ENCODE assay signal across 11 cellular contexts in genomic region chr13:46804391-46804815, GRCh38. TPM values are rescaled to one million over a fixed set of nuclear protein-coding genes. Genes with fewer than 3 reads are reported as not detected.
A peak's percentile ranks its signal among the peaks of the same experiment; 100 is the strongest.
DNase-seq lines count a peak whose midpoint lies in the region; FAIRE-seq and TF ChIP-seq lines count a peak whose summit lies in the region.
"Had no signal": no experiment of that assay in that cellular context is flagged by ENCODE, and none has a peak within 500 bp of the region (broad histone marks: within the 10 kb centered on the region; RNA-seq: fewer than 3 reads in every experiment).

No MANE protein-coding gene starts in this region.

- 17% methylated on average over 2 of the region's 3 CpGs for WGBS in mesenchymal stem cell

- no peak overlapping the region for H2AFZ ChIP-seq in mesenchymal stem cell (ENCODE audit: low read depth, low read length)
- H2AFZ ChIP-seq: hepatocyte had no signal

- no peak overlapping the region for H2BK15ac ChIP-seq in mesenchymal stem cell (ENCODE audit: low read depth, poor library complexity, severe bottlenecking)

- H3K4me2 ChIP-seq in mesenchymal stem cell (ENCODE audit: low read length, poor library complexity, severe bottlenecking) = no peak overlapping the region
- H3K4me2 ChIP-seq: hepatocyte had no signal

- H3K14ac ChIP-seq in mesenchymal stem cell (ENCODE audit: low read length in 2 of 2) = no peak overlapping the region

- peak overlapping the region; percentile 82 for H2BK5ac ChIP-seq in mesenchymal stem cell (ENCODE audit: low read depth, low read length, poor library complexity, severe bottlenecking)

- H3K9ac ChIP-seq in mesenchymal stem cell (ENCODE audit: low read length) = no peak overlapping the region
- H3K9ac ChIP-seq in colonic mucosa (ENCODE audit: low read depth in 2 of 2, low read length in 2 of 2) = no peak overlapping the region

- FAIRE-seq in frontal cortex (lab: Jason Lieb, UNC) = no peak
- FAIRE-seq: TTC549 had no signal

- no peak overlapping the region for H4K91ac ChIP-seq in mesenchymal stem cell (ENCODE audit: low read length)

- TF ChIP-seq CTCF in BJ (IDR thresholded peaks at IDR 0.05; ENCODE audit: insufficient read depth, low read depth, low read length) (no peak), brain microvascular endothelial cell (IDR thresholded peaks at IDR 0.05; ENCODE audit: low read depth, low read length, missing control alignments) (peak; percentile 17), GM13977 (IDR thresholded peaks at IDR 0.05; ENCODE audit: extremely low read depth, insufficient read depth, missing control alignments) (no peak), colonic mucosa (IDR thresholded peaks at IDR 0.05) (no peak)

- H3K27ac ChIP-seq in brain microvascular endothelial cell (peak overlapping the region; percentile 82), mesenchymal stem cell (ENCODE audit: low read length, poor library complexity, severe bottlenecking) (peak overlapping the region; percentile 95), colonic mucosa (no peak overlapping the region)
- H3K27ac ChIP-seq: hepatocyte had no signal

- TF ChIP-seq EP300 in Ishikawa (IDR thresholded peaks at IDR 0.05; ENCODE audit: borderline replicate concordance) = no peak

- intact Hi-C loops in colonic mucosa (cut with DNase I) = no loop called here

- no peak for TF ChIP-seq RAD21 in Ishikawa (IDR thresholded peaks at IDR 0.05; ENCODE audit: low read depth)

- H2BK12ac ChIP-seq in mesenchymal stem cell (ENCODE audit: low read length in 2 of 2) = no peak overlapping the region

- no peak overlapping the region for H4K8ac ChIP-seq in mesenchymal stem cell (ENCODE audit: low read length)

- CTCF ChIA-PET in BJ (lab: Yijun Ruan, JAX) = no interaction called here

- no peaks in the 10 kb centered on the region for H3K27me3 ChIP-seq in BJ (ENCODE audit: control insufficient read depth, insufficient read depth, low read length)
- no peaks in the 10 kb centered on the region for H3K27me3 ChIP-seq in brain microvascular endothelial cell (replicated peaks)
- H3K27me3 ChIP-seq in mesenchymal stem cell (ENCODE audit: control insufficient read depth in 1 of 2, insufficient read depth in 1 of 2, low read length in 2 of 2) = no peaks in the 10 kb centered on the region
- no peaks in the 10 kb centered on the region for H3K27me3 ChIP-seq in colonic mucosa
- H3K27me3 ChIP-seq: hepatocyte had no signal

- H3K4me3 ChIP-seq in BJ (ENCODE audit: low read depth, low read length) (no peak overlapping the region), brain microvascular endothelial cell (ENCODE audit: low read depth, low read length) (no peak overlapping the region), mesenchymal stem cell (ENCODE audit: insufficient read depth in 1 of 2, low read depth in 1 of 2, low read length in 2 of 2) (no peak overlapping the region), colonic mucosa (no peak overlapping the region)
- H3K4me3 ChIP-seq: hepatocyte had no signal

- H3K79me1 ChIP-seq in mesenchymal stem cell (replicated peaks; ENCODE audit: low read length, poor library complexity, severe bottlenecking) = no peaks in the 10 kb centered on the region

- H3K36me3 ChIP-seq in BJ (ENCODE audit: control insufficient read depth, insufficient read depth, low read length) (no peaks in the 10 kb centered on the region), brain microvascular endothelial cell (replicated peaks) (no peaks in the 10 kb centered on the region), mesenchymal stem cell (ENCODE audit: control insufficient read depth in 1 of 2, insufficient read depth in 2 of 2, low read depth in 1 of 2, low read length in 2 of 2) (no peaks in the 10 kb centered on the region), colonic mucosa (no peaks in the 10 kb centered on the region)

- H3K4me1 ChIP-seq in mesenchymal stem cell (ENCODE audit: control insufficient read depth, insufficient read depth, low read depth, low read length) (no peaks in the 10 kb centered on the region), colonic mucosa (no peaks in the 10 kb centered on the region)

- H3K18ac ChIP-seq in mesenchymal stem cell (ENCODE audit: low read depth in 1 of 2, low read length in 2 of 2) = peak overlapping the region in 1 of 2 experiments; percentile 16

- in situ Hi-C loops in brain microvascular endothelial cell (cut with HindIII; ENCODE audit: low pct_ligation_motif_present, low sequenced_read_pairs) = no loop called here
- in situ Hi-C loops in GM13977 (cut with MboI; ENCODE audit: low pct_unique_long_range_greater_than_20kb, low sequenced_read_pairs, unreplicated experiment) = no loop called here

- no peak overlapping the region for H3K4ac ChIP-seq in mesenchymal stem cell (ENCODE audit: low read depth in 1 of 2, low read length in 2 of 2)

- H2BK120ac ChIP-seq in mesenchymal stem cell (ENCODE audit: low read depth, low read length) = no peak overlapping the region

- H3K9me3 ChIP-seq in mesenchymal stem cell (ENCODE audit: control insufficient read depth, low read length) (no peaks in the 10 kb centered on the region), colonic mucosa (no peaks in the 10 kb centered on the region)

- DNase-seq in BJ (ENCODE audit: low read depth) = peak; percentile 71
- DNase-seq in brain microvascular endothelial cell = peak; percentile 95
- DNase-seq in mesenchymal stem cell = peak; percentile 78
- DNase-seq in frontal cortex (ENCODE audit: low spot score in 2 of 2) = no peak
- no peak for DNase-seq in GM19238 (ENCODE audit: insufficient read length, low spot score)
- DNase-seq in GM13977 (ENCODE audit: low spot score) = no peak
- no peak for DNase-seq in colonic mucosa
- DNase-seq: NCI-H1694 had no signal

- no peak overlapping the region for H2AK5ac ChIP-seq in mesenchymal stem cell (ENCODE audit: low read length, severe bottlenecking)

- POLR2A ChIA-PET in BJ (lab: Charles Lee) = no interaction called here

- H3K23ac ChIP-seq in mesenchymal stem cell (ENCODE audit: low read length in 2 of 2) = no peak overlapping the region

TF ChIP-seq in Ishikawa, 13 proteins besides CTCF, POLR2A, EP300 and RAD21:
- TF ChIP-seq NFIC (IDR thresholded peaks at IDR 0.05) (peak; percentile 38; the same call in 1 of the 2 replicates), YY1 (IDR thresholded peaks at IDR 0.05; ENCODE audit: low read depth) (no peak), FOXM1 (IDR thresholded peaks at IDR 0.05; ENCODE audit: borderline replicate concordance, low read depth) (no peak), TEAD4 (IDR thresholded peaks at IDR 0.05) (0 out of 2 replicates have a peak, but pooled peaks have one; percentile 28), USF1 (IDR thresholded peaks at IDR 0.05) (no peak)

RNA-seq across cellular contexts. Expression of gene ESD, which starts 7.4 kb away (rescaled TPM):
- polyA plus RNA-seq in BJ (2011; rRNA removed) = 95.7 and 187 TPM in 2 replicates
- polyA minus RNA-seq in BJ (2011; rRNA and poly(A)+ RNA removed) = 28.6 and 34.7 TPM in 2 replicates
- polyA plus RNA-seq in mesenchymal stem cell (2013, experiment 1 of 2) = 117 TPM
- 121 TPM for polyA plus RNA-seq in mesenchymal stem cell (2013, experiment 2 of 2)
- total RNA-seq in frontal cortex (124 TPM), colonic mucosa (100 to 1,000 TPM; 100 to 122 TPM)

Comparison
In these comparisons a context has a peak if more than half of its experiments do, and no peak if none do; other contexts are left out.
1. DNase-seq: peak in BJ (single experiment), brain microvascular endothelial cell (single experiment) and mesenchymal stem cell (single experiment); none in frontal cortex (0 of 2), GM19238 (single experiment), GM13977 (single experiment) and colonic mucosa (single experiment).